In genomic region chr3:173733029-173733652, GRCh38 we compare ENCODE assay signal across 8 cellular contexts.
DNase-seq lines count a peak whose midpoint lies in the region; ATAC-seq and TF ChIP-seq lines count a peak whose summit lies in the region.

No MANE protein-coding gene starts in this region.

- DNase-seq in COR-L47 (lab: John Stamatoyannopoulos, UW), result peak; percentile 48
- peak; percentile 34 for DNase-seq in KG1 (lab: John Stamatoyannopoulos, UW)
- peak; percentile 44 for DNase-seq in amniotic epithelial cell (ENCODE audit: low read depth)
- no peak for DNase-seq in vagina (ENCODE audit: extremely low spot score in 2 of 2)
- no peak for DNase-seq in mesenteric fat pad (ENCODE audit: low spot score)
- DNase-seq in NCI-H2029 (lab: John Stamatoyannopoulos, UW), result no peak

- H3K27me3 ChIP-seq in liver (ENCODE audit: control insufficient read depth in 4 of 4, insufficient read depth in 4 of 4, low read length in 3 of 4), result peaks cover 0 to 2% (median 0%) of the 10 kb centered on the region in 4 donors
- H3K27me3 ChIP-seq in vagina, result no peaks in the 10 kb centered on the region

- intact Hi-C loops in vagina (cut with DNase I), result no loop called here

- no peak overlapping the region for H3K9ac ChIP-seq in liver (ENCODE audit: low read depth in 1 of 2, low read length in 2 of 2)

- TF ChIP-seq RAD21 in liver (IDR thresholded peaks at IDR 0.05), result no peak

- TF ChIP-seq CTCF in liver (IDR thresholded peaks at IDR 0.05; ENCODE audit: low read depth, low read length, missing input control) (peak; percentile 14), vagina (IDR thresholded peaks at IDR 0.05) (no peak)

- ATAC-seq in GM18498 (IDR thresholded peaks at IDR 0.05; ENCODE audit: unreplicated experiment), result no peak

- H3K27ac ChIP-seq in liver (ENCODE audit: low read depth in 1 of 2, low read length in 2 of 2) (no peak overlapping the region), vagina (no peak overlapping the region)

- 27% methylated on average over 1 of the region's 1 CpG for WGBS in liver

- TF ChIP-seq POLR2A in vagina (IDR thresholded peaks at IDR 0.05), result no peak

- H3K4me1 ChIP-seq in liver (ENCODE audit: control insufficient read depth in 4 of 4, insufficient read depth in 4 of 4, low read length in 3 of 4) (no peaks in the 10 kb centered on the region), vagina (no peaks in the 10 kb centered on the region)

- H3K36me3 ChIP-seq in liver (ENCODE audit: control insufficient read depth in 4 of 4, insufficient read depth in 3 of 4, low read depth in 1 of 4, low read length in 3 of 4) (no peaks in the 10 kb centered on the region), vagina (no peaks in the 10 kb centered on the region)

- H3K4me3 ChIP-seq in liver (ENCODE audit: low read depth in 1 of 3, low read length in 3 of 3), result no peak overlapping the region
- H3K4me3 ChIP-seq in vagina, result no peak overlapping the region

- H3K9me3 ChIP-seq in liver (ENCODE audit: control insufficient read depth in 4 of 4, low read length in 3 of 4) (no peaks in the 10 kb centered on the region), vagina (no peaks in the 10 kb centered on the region)

TF ChIP-seq in liver, 16 proteins besides CTCF, POLR2A, EP300 and RAD21:
- TF ChIP-seq HNF4A (conservative IDR thresholded peaks at IDR 0.05) (no peak), RXRA (IDR thresholded peaks at IDR 0.05) (no peak), EGR1 (IDR thresholded peaks at IDR 0.05; ENCODE audit: low read depth in 2 of 2) (no peak), JUND (IDR thresholded peaks at IDR 0.05) (no peak), MAX (IDR thresholded peaks at IDR 0.05) (no peak), YY1 (IDR thresholded peaks at IDR 0.05) (no peak), TAF1 (conservative IDR thresholded peaks at IDR 0.05) (no peak)
- TF ChIP-seq, protein P1, sequence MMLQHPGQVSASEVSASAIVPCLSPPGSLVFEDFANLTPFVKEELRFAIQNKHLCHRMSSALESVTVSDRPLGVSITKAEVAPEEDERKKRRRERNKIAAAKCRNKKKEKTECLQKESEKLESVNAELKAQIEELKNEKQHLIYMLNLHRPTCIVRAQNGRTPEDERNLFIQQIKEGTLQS (IDR thresholded peaks at IDR 0.05), result no peak
- TF ChIP-seq, protein P2, sequence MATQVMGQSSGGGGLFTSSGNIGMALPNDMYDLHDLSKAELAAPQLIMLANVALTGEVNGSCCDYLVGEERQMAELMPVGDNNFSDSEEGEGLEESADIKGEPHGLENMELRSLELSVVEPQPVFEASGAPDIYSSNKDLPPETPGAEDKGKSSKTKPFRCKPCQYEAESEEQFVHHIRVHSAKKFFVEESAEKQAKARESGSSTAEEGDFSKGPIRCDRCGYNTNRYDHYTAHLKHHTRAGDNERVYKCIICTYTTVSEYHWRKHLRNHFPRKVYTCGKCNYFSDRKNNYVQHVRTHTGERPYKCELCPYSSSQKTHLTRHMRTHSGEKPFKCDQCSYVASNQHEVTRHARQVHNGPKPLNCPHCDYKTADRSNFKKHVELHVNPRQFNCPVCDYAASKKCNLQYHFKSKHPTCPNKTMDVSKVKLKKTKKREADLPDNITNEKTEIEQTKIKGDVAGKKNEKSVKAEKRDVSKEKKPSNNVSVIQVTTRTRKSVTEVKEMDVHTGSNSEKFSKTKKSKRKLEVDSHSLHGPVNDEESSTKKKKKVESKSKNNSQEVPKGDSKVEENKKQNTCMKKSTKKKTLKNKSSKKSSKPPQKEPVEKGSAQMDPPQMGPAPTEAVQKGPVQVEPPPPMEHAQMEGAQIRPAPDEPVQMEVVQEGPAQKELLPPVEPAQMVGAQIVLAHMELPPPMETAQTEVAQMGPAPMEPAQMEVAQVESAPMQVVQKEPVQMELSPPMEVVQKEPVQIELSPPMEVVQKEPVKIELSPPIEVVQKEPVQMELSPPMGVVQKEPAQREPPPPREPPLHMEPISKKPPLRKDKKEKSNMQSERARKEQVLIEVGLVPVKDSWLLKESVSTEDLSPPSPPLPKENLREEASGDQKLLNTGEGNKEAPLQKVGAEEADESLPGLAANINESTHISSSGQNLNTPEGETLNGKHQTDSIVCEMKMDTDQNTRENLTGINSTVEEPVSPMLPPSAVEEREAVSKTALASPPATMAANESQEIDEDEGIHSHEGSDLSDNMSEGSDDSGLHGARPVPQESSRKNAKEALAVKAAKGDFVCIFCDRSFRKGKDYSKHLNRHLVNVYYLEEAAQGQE (IDR thresholded peaks at IDR 0.05), result no peak

Comparison
In these comparisons a context has a peak if more than half of its experiments do, and no peak if none do; other contexts are left out.
1. DNase-seq: peak in COR-L47 (single experiment), KG1 (single experiment) and amniotic epithelial cell (single experiment); none in vagina (0 of 2), mesenteric fat pad (single experiment) and NCI-H2029 (single experiment).